In genomic region chrX:24148535-24149345, GRCh38 we compare ENCODE assay signal across 8 cellular contexts. TPM values are rescaled to one million over a fixed set of nuclear protein-coding genes. Genes with fewer than 3 reads are reported as not detected.
DNase-seq lines count a peak whose midpoint lies in the region; ATAC-seq and TF ChIP-seq lines count a peak whose summit lies in the region.

No MANE protein-coding gene starts in this region.

- ATAC-seq in GM19397 (IDR thresholded peaks at IDR 0.05; ENCODE audit: unreplicated experiment), result peak; percentile 11

- H3K27me3 ChIP-seq in thyroid gland, result no peaks in the 10 kb centered on the region

- H3K27ac ChIP-seq in caudate nucleus (ENCODE audit: low read depth, low read length), result peak overlapping the region; percentile 95
- peak overlapping the region; percentile 95 to 98 (median 97) for H3K27ac ChIP-seq in thyroid gland

- H3K4me3 ChIP-seq in AG09309 (ENCODE audit: control insufficient read depth, low read depth, low read length), result peak overlapping the region; percentile 90
- H3K4me3 ChIP-seq in thyroid gland (replicated peaks in 1 of 3), result peak overlapping the region in 2 of 3 donors; percentile 35 to 70

- TF ChIP-seq CTCF in AG09309 (IDR thresholded peaks at IDR 0.05; ENCODE audit: control insufficient read depth, insufficient read depth, low read depth, low read length, missing control alignments) (no peak), thyroid gland (IDR thresholded peaks at IDR 0.05) (no peak)

- WGBS in thyroid gland, 2 donors, result 2 to 7% methylated on average over 13 to 14 of the region's 33 CpGs

- H3K4me1 ChIP-seq in thyroid gland, result peaks cover 48 to 51% of the 10 kb centered on the region in 2 donors

- DNase-seq in AG09309 (ENCODE audit: low read depth), result peak; percentile 79
- DNase-seq in OCI-M1 (lab: John Stamatoyannopoulos, UW), result peak; percentile 56
- peak in 28 of 61 donors; percentile 2 to 76 (median 34) for DNase-seq in caudate nucleus (lab: John Stamatoyannopoulos, UW)
- peak; percentile 10 to 72 for DNase-seq in lung microvascular endothelial cell (ENCODE audit: low read depth in 2 of 2)
- peak; percentile 10 to 13 for DNase-seq in thyroid gland
- DNase-seq in GM19238 (ENCODE audit: insufficient read length, low spot score), result no peak
- DNase-seq in NCI-H1436 treated with DMSO at 0.1 percent for 48 hours (lab: John Stamatoyannopoulos, UW), result no peak

- TF ChIP-seq POLR2A in thyroid gland (IDR thresholded peaks at IDR 0.05), result no peak

- H3K9me3 ChIP-seq in thyroid gland, result no peaks in the 10 kb centered on the region

- intact Hi-C loops in thyroid gland (cut with DNase I), result no loop called here

- H3K36me3 ChIP-seq in thyroid gland, result no peaks in the 10 kb centered on the region

RNA-seq across cellular contexts. Expression of gene ZFX, which starts 0.8 kb away (rescaled TPM):
- total RNA-seq in lung microvascular endothelial cell (31.5 and 39.0 TPM in 2 replicates), thyroid gland (100 to 1,000 TPM in 1 of 4 donors, 10 to 100 TPM in 3; 63.7 to 105 (median 68.2) TPM)

Comparison
In these comparisons a context has a peak if more than half of its experiments do, and no peak if none do; other contexts are left out.
1. DNase-seq: peak in AG09309 (single experiment), OCI-M1 (single experiment), lung microvascular endothelial cell (2 of 2) and thyroid gland (2 of 2); none in GM19238 (single experiment) and NCI-H1436 treated with DMSO at 0.1 percent for 48 hours (single experiment).